Comparison of ENCODE assay signal across 1 cellular context in genomic region chr9:78267889-78268288, GRCh38.
TF ChIP-seq lines count a peak whose summit lies in the region.

No MANE protein-coding gene starts in this region.

TF ChIP-seq in HepG2, 621 proteins besides CTCF, POLR2A, EP300 and RAD21:
- no peak for TF ChIP-seq POGK (CRISPR knock-in tag; conservative IDR thresholded peaks at IDR 0.05)
- TF ChIP-seq CEBPB (IDR thresholded peaks at IDR 0.05; ENCODE audit: borderline replicate concordance, low read depth, low read length) = peak; percentile 36; the same call in 1 of the 2 replicates
- TF ChIP-seq CSRNP1 (CRISPR knock-in tag; IDR thresholded peaks at IDR 0.05) = no peak
- no peak for TF ChIP-seq ZNF781 (CRISPR knock-in tag; IDR thresholded peaks at IDR 0.05; ENCODE audit: borderline replicate concordance, not compliant biosample characterization)
- no peak for TF ChIP-seq ZKSCAN5 (CRISPR knock-in tag; IDR thresholded peaks at IDR 0.05)
- no peak for TF ChIP-seq U2AF1 (optimal IDR thresholded peaks at IDR 0.05; ENCODE audit: low read depth, low read length)
- TF ChIP-seq CEBPZ (IDR thresholded peaks at IDR 0.05; ENCODE audit: low read length) = no peak
- TF ChIP-seq PAXIP1 (CRISPR knock-in tag; conservative IDR thresholded peaks at IDR 0.05) = no peak
- no peak for TF ChIP-seq ZSCAN20 (CRISPR knock-in tag; IDR thresholded peaks at IDR 0.05; ENCODE audit: borderline replicate concordance)
TF ChIP-seq in HepG2: peak in this region for 1.
